Comparison of ENCODE assay signal across 20 cellular contexts in genomic region chr17:34974179-34974578, GRCh38. TPM values are rescaled to one million over a fixed set of nuclear protein-coding genes. Genes with fewer than 3 reads are reported as not detected.
A peak's percentile ranks its signal among the peaks of the same experiment; 100 is the strongest.
DNase-seq lines count a peak whose midpoint lies in the region; ATAC-seq and TF ChIP-seq lines count a peak whose summit lies in the region.
"Had no signal": no experiment of that assay in that cellular context is flagged by ENCODE, and none has a peak within 500 bp of the region (broad histone marks: within the 10 kb centered on the region; RNA-seq: fewer than 3 reads in every experiment).

No MANE protein-coding gene starts in this region.

- no peak overlapping the region for H2BK12ac ChIP-seq in H9 (ENCODE audit: insufficient read length, low read depth, low read length)

- no peaks in the 10 kb centered on the region for H3K23me2 ChIP-seq in H9 (ENCODE audit: insufficient read length, low read depth, low read length, poor library complexity, severe bottlenecking)

- no peak overlapping the region for H3K9ac ChIP-seq in H9 (ENCODE audit: extremely low read depth, insufficient read length, low read length)
- H3K9ac ChIP-seq: BLaER1 had no signal

- no peaks in the 10 kb centered on the region for H3K9me3 ChIP-seq in H9 (ENCODE audit: control insufficient read depth, low read depth, low read length)
- H3K9me3 ChIP-seq: BLaER1 had no signal

- H4K5ac ChIP-seq in H9 (ENCODE audit: insufficient read length, low read depth, low read length), result no peak overlapping the region

- peaks cover 15% of the 10 kb centered on the region for H3K4me1 Mint-ChIP-seq in activated CD4-positive, alpha-beta T cell treated with anti-CD3 and anti-CD28 coated beads for 36 hours
- H3K4me1 Mint-ChIP-seq in HFFc6 (ENCODE audit: low read depth), result peaks cover 19% of the 10 kb centered on the region
- peaks cover 31% of the 10 kb centered on the region for H3K4me1 Mint-ChIP-seq in activated T-helper 2 cell treated with anti-CD3 and anti-CD28 coated beads, Interferon-gamma antibody, Interleukin-2, Interleukin-4, amounts not matched to agents 10 μg/mL and 5 μg/mL and 100 μg/mL, durations not matched to agents 14 hours and 24 hours and 36 hours (ENCODE audit: low read depth)
- H3K4me1 Mint-ChIP-seq in H9, result peaks cover 2% of the 10 kb centered on the region in 2 experiments

- no peak overlapping the region for H2BK15ac ChIP-seq in H9 (ENCODE audit: low read depth, low read length)

- no peak overlapping the region for H2BK120ac ChIP-seq in H9 (ENCODE audit: low read depth, low read length, poor library complexity, severe bottlenecking)

- no peaks in the 10 kb centered on the region for H3K27me3 ChIP-seq in H9 (ENCODE audit: insufficient read depth, low read length)
- H3K27me3 ChIP-seq: BLaER1 had no signal

- no peak for TF ChIP-seq CTCF in HFFc6 (IDR thresholded peaks at IDR 0.05)
- no peak for TF ChIP-seq CTCF in H9 (conservative IDR thresholded peaks at IDR 0.05)

- H3K79me1 ChIP-seq in H9 (ENCODE audit: insufficient read depth, low read depth, low read length, poor library complexity, severe bottlenecking), result no peaks in the 10 kb centered on the region

- POLR2A ChIA-PET in activated CD4-positive, alpha-beta T cell treated with anti-CD3 and anti-CD28 coated beads for 36 hours (lab: Charles Lee), result interaction anchor here (1.4 kb wide), 1 partner anchor 10 kb away, joined by 3 read pairs; no protein-coding TSS in a partner anchor

- H2AK5ac ChIP-seq in H9 (ENCODE audit: insufficient read length, low read length), result no peak overlapping the region

- CTCF ChIA-PET in activated CD4-positive, alpha-beta T cell treated with anti-CD3 and anti-CD28 coated beads for 36 hours (lab: Charles Lee), result interaction anchor here (0.8 to 1.7 kb wide), 3 partner anchors 8 to 480 kb away, joined by 3 to 6 read pairs (median 3); partner anchors contain the start of gene RAD51D

- peaks cover 2% of the 10 kb centered on the region for H3K36me3 Mint-ChIP-seq in activated CD4-positive, alpha-beta T cell treated with anti-CD3 and anti-CD28 coated beads for 36 hours (ENCODE audit: low read depth)
- H3K36me3 Mint-ChIP-seq in HFFc6 (ENCODE audit: low read depth), result no peaks in the 10 kb centered on the region
- H3K36me3 Mint-ChIP-seq in activated T-helper 2 cell treated with anti-CD3 and anti-CD28 coated beads, Interferon-gamma antibody, Interleukin-2, Interleukin-4, amounts not matched to agents 10 μg/mL and 5 μg/mL and 100 μg/mL, durations not matched to agents 14 hours and 24 hours and 36 hours (ENCODE audit: low read depth), result peaks cover 3% of the 10 kb centered on the region
- H3K36me3 Mint-ChIP-seq in H9 (ENCODE audit: insufficient read depth in 1 of 3, low read depth in 3 of 3), result no peaks in the 10 kb centered on the region

- H4K8ac ChIP-seq in H9 (replicated peaks; ENCODE audit: insufficient read length, low read depth, low read length), result no peak overlapping the region

- no peak overlapping the region for H3K4ac ChIP-seq in H9 (ENCODE audit: low read depth, low read length)

- H3K9me3 Mint-ChIP-seq in activated CD4-positive, alpha-beta T cell treated with anti-CD3 and anti-CD28 coated beads for 36 hours (ENCODE audit: low read depth), result no peaks in the 10 kb centered on the region
- H3K9me3 Mint-ChIP-seq in HFFc6 (no peaks in the 10 kb centered on the region), H9 (no peaks in the 10 kb centered on the region)
- no peaks in the 10 kb centered on the region for H3K9me3 Mint-ChIP-seq in activated T-helper 2 cell treated with anti-CD3 and anti-CD28 coated beads, Interferon-gamma antibody, Interleukin-2, Interleukin-4, amounts not matched to agents 10 μg/mL and 5 μg/mL and 100 μg/mL, durations not matched to agents 14 hours and 24 hours and 36 hours
- H3K9me3 Mint-ChIP-seq: CD8-positive, alpha-beta T cell had no signal

- DNase-seq in activated CD4-positive, alpha-beta T cell treated with anti-CD3 and anti-CD28 coated beads for 36 hours, result no peak
- no peak for DNase-seq in activated CD4-positive, alpha-beta T cell treated with anti-CD3 and anti-CD28 coated beads for 48 hours
- DNase-seq in HFFc6 (peak; percentile 5), MV-4-11 (lab: John Stamatoyannopoulos, UW) (peak; percentile 72), H9 (no peak), iPS-NIHi11 (ENCODE audit: low spot score) (no peak)
- no peak for DNase-seq in activated T-helper 2 cell treated with anti-CD3 and anti-CD28 coated beads, Interferon-gamma antibody, Interleukin-2, Interleukin-4, amounts not matched to agents 10 μg/mL and 5 μg/mL and 100 μg/mL, durations not matched to agents 14 hours and 24 hours and 36 hours (ENCODE audit: low spot score)
- DNase-seq: CD8-positive, alpha-beta T cell; DMS79 treated with DMSO at 0.1 percent for 48 hours; GDM1; HCEC 1CT; NCI-H1105 treated with DMSO at 0.1 percent for 48 hours; NCI-H1694 treated with DMSO at 0.1 percent for 48 hours; NCI-H446; NCI-H69; NK-92 treated with Interleukin-12 subunit alpha and Interleukin-12 subunit beta, amount 100 ng/mL, for 24 hours; PC-9 had no signal

- H3K27ac Mint-ChIP-seq in activated CD4-positive, alpha-beta T cell treated with anti-CD3 and anti-CD28 coated beads for 36 hours, result peak overlapping the region; percentile 26
- H3K27ac Mint-ChIP-seq in HFFc6, result no peak overlapping the region
- H3K27ac Mint-ChIP-seq in activated T-helper 2 cell treated with anti-CD3 and anti-CD28 coated beads, Interferon-gamma antibody, Interleukin-2, Interleukin-4, amounts not matched to agents 10 μg/mL and 5 μg/mL and 100 μg/mL, durations not matched to agents 14 hours and 24 hours and 36 hours, result peak overlapping the region; percentile 82
- no peak overlapping the region for H3K27ac Mint-ChIP-seq in H9
- H3K27ac Mint-ChIP-seq: CD8-positive, alpha-beta T cell had no signal

- no peak overlapping the region for H2AFZ ChIP-seq in H9 (ENCODE audit: low read length)
- H2AFZ ChIP-seq: PC-9 had no signal

- H3K4me1 ChIP-seq in H9 (ENCODE audit: insufficient read depth, low read length), result no peaks in the 10 kb centered on the region

- no peak overlapping the region for H4K91ac ChIP-seq in H9 (ENCODE audit: insufficient read length, low read depth, low read length)

- no peak overlapping the region for H3K23ac ChIP-seq in H9 (ENCODE audit: insufficient read length, low read depth, low read length)

- H2BK5ac ChIP-seq in H9 (ENCODE audit: insufficient read length, low read length), result no peak overlapping the region

- H3K27ac ChIP-seq in H9 (ENCODE audit: insufficient read length, low read depth, low read length), result no peak overlapping the region
- H3K27ac ChIP-seq: BLaER1, PC-9 had no signal

- H3K4me3 Mint-ChIP-seq in activated CD4-positive, alpha-beta T cell treated with anti-CD3 and anti-CD28 coated beads for 36 hours, result no peak overlapping the region
- no peak overlapping the region for H3K4me3 Mint-ChIP-seq in HFFc6
- H3K4me3 Mint-ChIP-seq in activated T-helper 2 cell treated with anti-CD3 and anti-CD28 coated beads, Interferon-gamma antibody, Interleukin-2, Interleukin-4, amounts not matched to agents 10 μg/mL and 5 μg/mL and 100 μg/mL, durations not matched to agents 14 hours and 24 hours and 36 hours (ENCODE audit: low read depth), result no peak overlapping the region
- no peak overlapping the region for H3K4me3 Mint-ChIP-seq in H9
- H3K4me3 Mint-ChIP-seq: CD8-positive, alpha-beta T cell had no signal

- H3T11ph ChIP-seq in H9 (ENCODE audit: low read length), result no peak overlapping the region

- H3K79me2 ChIP-seq in H9 (ENCODE audit: insufficient read depth, low read length), result no peaks in the 10 kb centered on the region

- ATAC-seq in activated CD4-positive, alpha-beta T cell treated with anti-CD3 and anti-CD28 coated beads for 36 hours, result no peak
- ATAC-seq: CD8-positive, alpha-beta T cell; GM12878; K562 had no signal

- H3K27me3 Mint-ChIP-seq in activated CD4-positive, alpha-beta T cell treated with anti-CD3 and anti-CD28 coated beads for 36 hours, result no peaks in the 10 kb centered on the region
- H3K27me3 Mint-ChIP-seq in HFFc6 (ENCODE audit: insufficient read depth) (no peaks in the 10 kb centered on the region; the same call in none of the 2 replicates), H9 (ENCODE audit: low read depth) (peaks cover 1% of the 10 kb centered on the region)
- H3K27me3 Mint-ChIP-seq in activated T-helper 2 cell treated with anti-CD3 and anti-CD28 coated beads, Interferon-gamma antibody, Interleukin-2, Interleukin-4, amounts not matched to agents 10 μg/mL and 5 μg/mL and 100 μg/mL, durations not matched to agents 14 hours and 24 hours and 36 hours (ENCODE audit: low read depth), result no peaks in the 10 kb centered on the region

- intact Hi-C loops in activated CD4-positive, alpha-beta T cell treated with anti-CD3 and anti-CD28 coated beads for 36 hours (cut with DNase I, micrococcal nuclease), result no loop called here
- intact Hi-C loops in activated T-helper 2 cell treated with anti-CD3 and anti-CD28 coated beads, Interferon-gamma antibody, Interleukin-2, Interleukin-4, amounts not matched to agents 10 μg/mL and 5 μg/mL and 100 μg/mL, durations not matched to agents 14 hours and 24 hours and 36 hours (cut with micrococcal nuclease), result loop anchor here (2.0 kb wide), 1 partner anchor 73 kb away; no protein-coding TSS in a partner anchor

- WGBS in H9 (ENCODE audit: extremely low coverage, insufficient read length, low lambda C conversion rate), result no CpG with 5 or more reads among the region's 2 CpGs

- H2BK20ac ChIP-seq in H9 (ENCODE audit: low read depth, low read length, poor library complexity, severe bottlenecking), result no peak overlapping the region

- H4K20me1 ChIP-seq in H9 (ENCODE audit: control insufficient read depth, insufficient read depth, insufficient read length), result no peaks in the 10 kb centered on the region
- H4K20me1 ChIP-seq: BLaER1 had no signal

- no peak overlapping the region for H3K14ac ChIP-seq in H9 (ENCODE audit: insufficient read depth, low read length)

- no peak overlapping the region for H3K56ac ChIP-seq in H9 (ENCODE audit: insufficient read length, low read depth, low read length)

- H3K18ac ChIP-seq in H9 (ENCODE audit: insufficient read length, low read depth, low read length), result no peak overlapping the region

- H3K4me2 ChIP-seq in H9 (ENCODE audit: insufficient read depth, insufficient read length, low read length), result no peak overlapping the region
- H3K4me2 ChIP-seq: BLaER1, PC-9 had no signal

RNA-seq across cellular contexts. Expression of gene LIG3, which starts 6.1 kb away (rescaled TPM):
- 10 to 100 TPM; 42.3 to 56.8 TPM for total RNA-seq in activated CD4-positive, alpha-beta T cell treated with anti-CD3 and anti-CD28 coated beads for 36 hours
- 10 to 100 TPM; 22.6 to 34.4 (median 31.9) TPM for total RNA-seq in HFFc6 (2021; fragmentation: NEBNext Ultra II Directional; extraction: Animal tissue kit (Norgen Biotek cat#: 25700))
- total RNA-seq in activated T-helper 2 cell treated with anti-CD3 and anti-CD28 coated beads, Interferon-gamma antibody, Interleukin-2, Interleukin-4, amounts not matched to agents 10 μg/mL and 5 μg/mL and 100 μg/mL, durations not matched to agents 14 hours and 24 hours and 36 hours, result 56.3 and 65.7 TPM in 2 replicates
- 96.0 and 97.2 TPM in 2 replicates for total RNA-seq in H9 (2021)

RNA-seq across cellular contexts. Expression of gene ZNF830, which starts 12.8 kb away (rescaled TPM):
- 10 to 100 TPM; 20.0 TPM for total RNA-seq in activated CD4-positive, alpha-beta T cell treated with anti-CD3 and anti-CD28 coated beads for 36 hours
- 10 to 100 TPM in 4 of 6 experiments, 1 to 10 TPM in 2; 9.6 to 14.8 (median 11.8) TPM for total RNA-seq in HFFc6 (2021; fragmentation: NEBNext Ultra II Directional; extraction: Animal tissue kit (Norgen Biotek cat#: 25700))
- 23.8 and 24.9 TPM in 2 replicates for total RNA-seq in activated T-helper 2 cell treated with anti-CD3 and anti-CD28 coated beads, Interferon-gamma antibody, Interleukin-2, Interleukin-4, amounts not matched to agents 10 μg/mL and 5 μg/mL and 100 μg/mL, durations not matched to agents 14 hours and 24 hours and 36 hours
- total RNA-seq in H9 (2021), result 18.9 and 19.2 TPM in 2 replicates

RNA-seq across cellular contexts. Expression of gene CCT6B, which starts 12.9 kb away (rescaled TPM):
- 1 to 10 TPM in 1 of 2 experiments, under 1 TPM in 1; 0.95 to 1.6 TPM for total RNA-seq in activated CD4-positive, alpha-beta T cell treated with anti-CD3 and anti-CD28 coated beads for 36 hours
- total RNA-seq in HFFc6 (2021; fragmentation: NEBNext Ultra II Directional; extraction: Animal tissue kit (Norgen Biotek cat#: 25700)), result 1 to 10 TPM; 1.1 to 2.1 (median 1.4) TPM
- total RNA-seq in activated T-helper 2 cell treated with anti-CD3 and anti-CD28 coated beads, Interferon-gamma antibody, Interleukin-2, Interleukin-4, amounts not matched to agents 10 μg/mL and 5 μg/mL and 100 μg/mL, durations not matched to agents 14 hours and 24 hours and 36 hours, result 1.4 and 1.5 TPM in 2 replicates
- 1.4 and 1.7 TPM in 2 replicates for total RNA-seq in H9 (2021)

Comparison
In these comparisons a context has a peak if more than half of its experiments do, and no peak if none do; other contexts are left out.
1. DNase-seq: peak in HFFc6 (single experiment) and MV-4-11 (single experiment); none in activated CD4-positive, alpha-beta T cell treated with anti-CD3 and anti-CD28 coated beads for 36 hours (single experiment), activated CD4-positive, alpha-beta T cell treated with anti-CD3 and anti-CD28 coated beads for 48 hours (single experiment), activated T-helper 2 cell treated with anti-CD3 and anti-CD28 coated beads, Interferon-gamma antibody, Interleukin-2, Interleukin-4, amounts not matched to agents 10 μg/mL and 5 μg/mL and 100 μg/mL, durations not matched to agents 14 hours and 24 hours and 36 hours (single experiment), H9 (single experiment) and iPS-NIHi11 (single experiment).
2. H3K27ac Mint-ChIP-seq: peak in activated CD4-positive, alpha-beta T cell treated with anti-CD3 and anti-CD28 coated beads for 36 hours (single experiment) and activated T-helper 2 cell treated with anti-CD3 and anti-CD28 coated beads, Interferon-gamma antibody, Interleukin-2, Interleukin-4, amounts not matched to agents 10 μg/mL and 5 μg/mL and 100 μg/mL, durations not matched to agents 14 hours and 24 hours and 36 hours (single experiment); none in HFFc6 (single experiment) and H9 (0 of 3).